Comparison of ENCODE assay signal across 18 cellular contexts in genomic region chr3:143586565-143586964, GRCh38.
DNase-seq lines count a peak whose midpoint lies in the region; ATAC-seq and TF ChIP-seq lines count a peak whose summit lies in the region.
"Had no signal": no experiment of that assay in that cellular context is flagged by ENCODE, and none has a peak within 500 bp of the region (broad histone marks: within the 10 kb centered on the region; RNA-seq: fewer than 3 reads in every experiment).

No MANE protein-coding gene starts in this region.

- DNase-seq in activated naive CD8-positive, alpha-beta T cell treated with anti-CD3 and anti-CD28 coated beads for 36 hours: no peak
- DNase-seq in activated naive CD8-positive, alpha-beta T cell treated with anti-CD3 and anti-CD28 coated beads, Interleukin-2, amount 50 U/mL, for 24 hours: no peak
- peak; percentile 78 for DNase-seq in astrocyte of the cerebellum (ENCODE audit: low read depth)
- DNase-seq in medulla oblongata (ENCODE audit: extremely low spot score): peak; percentile 41
- DNase-seq in activated CD4-positive, alpha-beta T cell treated with anti-CD3 and anti-CD28 coated beads for 1 hour: no peak
- DNase-seq in activated CD4-positive, alpha-beta T cell treated with anti-CD3 and anti-CD28 coated beads for 4 hours: no peak
- DNase-seq: activated naive CD4-positive, alpha-beta T cell; central memory CD4-positive, alpha-beta T cell; islet precursor cell; NCI-H187; NCI-H524 treated with DMSO at 0.1 percent for 48 hours; SW 1271 had no signal

- ATAC-seq in activated naive CD8-positive, alpha-beta T cell treated with anti-CD3 and anti-CD28 coated beads, Interleukin-2, amount 50 U/mL, for 24 hours: no peak
- ATAC-seq in HG03565 (IDR thresholded peaks at IDR 0.05; ENCODE audit: unreplicated experiment) (no peak), HG03354 (IDR thresholded peaks at IDR 0.05; ENCODE audit: poor library complexity, severe bottlenecking, unreplicated experiment) (no peak)
- ATAC-seq: A549, WTC11 had no signal

- no peaks in the 10 kb centered on the region for H3K9me3 Mint-ChIP-seq in activated naive CD8-positive, alpha-beta T cell treated with anti-CD3 and anti-CD28 coated beads for 36 hours
- no peaks in the 10 kb centered on the region for H3K9me3 Mint-ChIP-seq in activated naive CD8-positive, alpha-beta T cell treated with anti-CD3 and anti-CD28 coated beads, Interleukin-2, amount 50 U/mL, for 24 hours
- H3K9me3 Mint-ChIP-seq: stimulated activated naive CD8-positive, alpha-beta T cell treated with anti-CD3 and anti-CD28 coated beads, Interleukin-15, amount 100 ng/mL, for 72 hours; WTC11 had no signal

- no peak overlapping the region for H3K4me3 Mint-ChIP-seq in activated naive CD8-positive, alpha-beta T cell treated with anti-CD3 and anti-CD28 coated beads for 36 hours
- no peak overlapping the region for H3K4me3 Mint-ChIP-seq in activated naive CD8-positive, alpha-beta T cell treated with anti-CD3 and anti-CD28 coated beads, Interleukin-2, amount 50 U/mL, for 24 hours
- H3K4me3 Mint-ChIP-seq: WTC11 had no signal

- peaks cover 12% of the 10 kb centered on the region for H3K4me1 Mint-ChIP-seq in activated naive CD8-positive, alpha-beta T cell treated with anti-CD3 and anti-CD28 coated beads for 36 hours
- H3K4me1 Mint-ChIP-seq in activated naive CD8-positive, alpha-beta T cell treated with anti-CD3 and anti-CD28 coated beads, Interleukin-2, amount 50 U/mL, for 24 hours: peaks cover 15% of the 10 kb centered on the region

- no peak overlapping the region for H3K4me3 ChIP-seq in astrocyte of the cerebellum (ENCODE audit: low read depth, low read length)
- H3K4me3 ChIP-seq: A549, smooth muscle cell had no signal

- no peaks in the 10 kb centered on the region for H3K27me3 Mint-ChIP-seq in activated naive CD8-positive, alpha-beta T cell treated with anti-CD3 and anti-CD28 coated beads for 36 hours
- H3K27me3 Mint-ChIP-seq in activated naive CD8-positive, alpha-beta T cell treated with anti-CD3 and anti-CD28 coated beads, Interleukin-2, amount 50 U/mL, for 24 hours: no peaks in the 10 kb centered on the region
- H3K27me3 Mint-ChIP-seq: stimulated activated naive CD8-positive, alpha-beta T cell treated with anti-CD3 and anti-CD28 coated beads, Interleukin-15, amount 100 ng/mL, for 72 hours had no signal

- TF ChIP-seq CTCF in astrocyte of the cerebellum (IDR thresholded peaks at IDR 0.05; ENCODE audit: low read depth, low read length, missing control alignments): no peak

- H3K36me3 Mint-ChIP-seq in activated naive CD8-positive, alpha-beta T cell treated with anti-CD3 and anti-CD28 coated beads for 36 hours: no peaks in the 10 kb centered on the region
- H3K36me3 Mint-ChIP-seq in activated naive CD8-positive, alpha-beta T cell treated with anti-CD3 and anti-CD28 coated beads, Interleukin-2, amount 50 U/mL, for 24 hours (ENCODE audit: low read depth): peaks cover 1% of the 10 kb centered on the region
- H3K36me3 Mint-ChIP-seq: WTC11 had no signal

- in situ Hi-C loops in astrocyte of the cerebellum (cut with HindIII; ENCODE audit: low sequenced_read_pairs): no loop called here

- H3K27ac Mint-ChIP-seq in activated naive CD8-positive, alpha-beta T cell treated with anti-CD3 and anti-CD28 coated beads for 36 hours: peak overlapping the region; percentile 23
- no peak overlapping the region for H3K27ac Mint-ChIP-seq in activated naive CD8-positive, alpha-beta T cell treated with anti-CD3 and anti-CD28 coated beads, Interleukin-2, amount 50 U/mL, for 24 hours
- H3K27ac Mint-ChIP-seq: WTC11 had no signal

Comparison
In these comparisons a context has a peak if more than half of its experiments do, and no peak if none do; other contexts are left out.
1. DNase-seq: peak in astrocyte of the cerebellum (single experiment) and medulla oblongata (single experiment); none in activated naive CD8-positive, alpha-beta T cell treated with anti-CD3 and anti-CD28 coated beads for 36 hours (single experiment), activated naive CD8-positive, alpha-beta T cell treated with anti-CD3 and anti-CD28 coated beads, Interleukin-2, amount 50 U/mL, for 24 hours (single experiment), activated CD4-positive, alpha-beta T cell treated with anti-CD3 and anti-CD28 coated beads for 1 hour (single experiment) and activated CD4-positive, alpha-beta T cell treated with anti-CD3 and anti-CD28 coated beads for 4 hours (0 of 2).